Comparison of ENCODE assay signal across 13 cellular contexts in the genomic region with DNA sequence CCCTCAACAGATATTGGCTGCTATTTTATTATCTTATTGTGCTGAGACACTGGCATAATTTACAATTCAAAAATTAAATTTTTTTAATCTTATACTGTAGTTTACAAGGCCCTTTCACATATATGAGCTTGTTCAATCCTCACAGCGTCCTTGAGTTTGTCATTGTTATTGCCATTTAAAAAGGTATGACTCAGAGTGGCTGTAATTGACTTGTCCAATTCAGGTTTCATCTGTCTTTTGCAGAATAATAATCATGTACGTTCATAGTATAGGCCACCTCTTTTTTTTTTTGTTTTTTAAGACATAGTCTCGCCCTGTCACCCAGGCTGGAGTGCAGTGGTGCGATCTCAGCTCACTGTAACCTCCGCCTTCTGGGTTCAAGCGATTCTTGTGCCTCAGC. TPM values are rescaled to one million over a fixed set of nuclear protein-coding genes. Genes with fewer than 3 reads are reported as not detected.
A peak's percentile ranks its signal among the peaks of the same experiment; 100 is the strongest.
DNase-seq lines count a peak whose midpoint lies in the region; ATAC-seq, FAIRE-seq and TF ChIP-seq lines count a peak whose summit lies in the region.
"Had no signal": no experiment of that assay in that cellular context is flagged by ENCODE, and none has a peak within 500 bp of the region (broad histone marks: within the 10 kb centered on the region; RNA-seq: fewer than 3 reads in every experiment).

No MANE protein-coding gene starts in this region.

- H3K4me1 ChIP-seq in OCI-LY1 (ENCODE audit: insufficient read depth, low read length, severe bottlenecking) = peaks cover 93% of the 10 kb centered on the region
- H3K4me1 ChIP-seq in pancreas = peaks cover 5 to 27% (median 20%) of the 10 kb centered on the region in 3 donors
- peaks cover 12% of the 10 kb centered on the region for H3K4me1 ChIP-seq in neural progenitor cell
- peaks cover 0 to 3% of the 10 kb centered on the region in 2 donors for H3K4me1 ChIP-seq in aorta (ENCODE audit: control insufficient read depth in 1 of 2, insufficient read depth in 2 of 2, low read length in 2 of 2)

- H3K4me3 ChIP-seq in OCI-LY1 (ENCODE audit: low read depth, low read length, poor library complexity, severe bottlenecking) = no peak overlapping the region
- H3K4me3 ChIP-seq in pancreas = no peak overlapping the region
- H3K4me3 ChIP-seq in neural progenitor cell = no peak overlapping the region
- H3K4me3 ChIP-seq in aorta (ENCODE audit: low read length in 2 of 2) = no peak overlapping the region
- H3K4me3 ChIP-seq: ovary, tibial nerve had no signal

- H3K27ac Mint-ChIP-seq in effector memory CD8-positive, alpha-beta T cell = peak overlapping the region; percentile 73 to 79
- H3K27ac Mint-ChIP-seq in chondrocyte (ENCODE audit: unreplicated experiment) (no peak overlapping the region), neural progenitor cell (no peak overlapping the region)

- no peaks in the 10 kb centered on the region for H3K27me3 Mint-ChIP-seq in effector memory CD8-positive, alpha-beta T cell
- H3K27me3 Mint-ChIP-seq in chondrocyte (ENCODE audit: low read depth) (no peaks in the 10 kb centered on the region), neural progenitor cell (ENCODE audit: insufficient read depth, low read depth) (peaks cover 4% of the 10 kb centered on the region)
- H3K27me3 Mint-ChIP-seq: activated naive CD4-positive, alpha-beta T cell treated with anti-CD3 and anti-CD28 coated beads, Interleukin-2, amount 10 ng/mL, durations not matched to agents 7 days and 5 days; T-cell had no signal

- H3K4me1 Mint-ChIP-seq in effector memory CD8-positive, alpha-beta T cell (ENCODE audit: low read depth in 2 of 2) = peaks cover 39% of the 10 kb centered on the region in 2 donors
- H3K4me1 Mint-ChIP-seq in chondrocyte (ENCODE audit: low read depth) (peaks cover 15% of the 10 kb centered on the region), neural progenitor cell (peaks cover 31% of the 10 kb centered on the region)

- H3K36me3 Mint-ChIP-seq in effector memory CD8-positive, alpha-beta T cell (ENCODE audit: insufficient read depth) = no peaks in the 10 kb centered on the region
- H3K36me3 Mint-ChIP-seq in chondrocyte (ENCODE audit: low read depth) (no peaks in the 10 kb centered on the region), neural progenitor cell (no peaks in the 10 kb centered on the region)

- no peaks in the 10 kb centered on the region for H3K9me3 Mint-ChIP-seq in effector memory CD8-positive, alpha-beta T cell
- H3K9me3 Mint-ChIP-seq in chondrocyte (ENCODE audit: low read depth) = no peaks in the 10 kb centered on the region
- H3K9me3 Mint-ChIP-seq in neural progenitor cell = no peaks in the 10 kb centered on the region
- H3K9me3 Mint-ChIP-seq: activated naive CD4-positive, alpha-beta T cell treated with anti-CD3 and anti-CD28 coated beads, Interleukin-2, amount 10 ng/mL, durations not matched to agents 7 days and 5 days; T-cell had no signal

- H3K79me2 ChIP-seq in OCI-LY1 (ENCODE audit: insufficient read depth, low read length) = peaks cover 95% of the 10 kb centered on the region
- peaks cover 51% of the 10 kb centered on the region for H3K79me2 ChIP-seq in neural progenitor cell (ENCODE audit: low read depth)

- H4K20me1 ChIP-seq in OCI-LY1 (ENCODE audit: insufficient read depth, low read length) = no peaks in the 10 kb centered on the region
- H4K20me1 ChIP-seq in neural progenitor cell (ENCODE audit: low read depth) = peaks cover 30% of the 10 kb centered on the region

- H3K4me2 ChIP-seq in OCI-LY1 (ENCODE audit: low read length) (peak overlapping the region; percentile 56), neural progenitor cell (no peak overlapping the region)

- H2AFZ ChIP-seq in OCI-LY1 (ENCODE audit: low read length) = no peak overlapping the region
- H2AFZ ChIP-seq in neural progenitor cell (replicated peaks) = no peak overlapping the region

- H3K9me3 ChIP-seq in OCI-LY1 (ENCODE audit: low read length) (no peaks in the 10 kb centered on the region), pancreas (no peaks in the 10 kb centered on the region), neural progenitor cell (ENCODE audit: low read depth) (no peaks in the 10 kb centered on the region), aorta (ENCODE audit: control insufficient read depth, low read length) (no peaks in the 10 kb centered on the region)
- H3K9me3 ChIP-seq: ovary, tibial nerve had no signal

- no peaks in the 10 kb centered on the region for H3F3A ChIP-seq in OCI-LY1 (ENCODE audit: insufficient read depth, low read length)
- no peaks in the 10 kb centered on the region for H3F3A ChIP-seq in neural progenitor cell (ENCODE audit: low read depth)

- H3K9ac ChIP-seq in OCI-LY1 (ENCODE audit: low read length) (peak overlapping the region; percentile 40; the same call in 1 of the 2 replicates), neural progenitor cell (no peak overlapping the region)

- 64 to 74% methylated on average over 6 of the region's 6 CpGs for WGBS in pancreas, 2 donors
- WGBS in aorta, 2 donors = 80 to 84% methylated on average over 6 of the region's 6 CpGs

- FAIRE-seq in pancreas (lab: Jason Lieb, UNC) = no peak

- H3K27ac ChIP-seq in OCI-LY1 (ENCODE audit: low read depth, low read length, poor library complexity, severe bottlenecking) = peak overlapping the region; percentile 88
- H3K27ac ChIP-seq in pancreas = peak overlapping the region; percentile 67 to 91 (median 85)
- H3K27ac ChIP-seq in neural progenitor cell = no peak overlapping the region
- H3K27ac ChIP-seq in aorta (ENCODE audit: low read depth in 1 of 2, low read length in 2 of 2) = no peak overlapping the region
- H3K27ac ChIP-seq: ovary had no signal

- ATAC-seq in activated CD4-positive, CD25-positive, alpha-beta regulatory T cell treated with anti-CD3 and anti-CD28 coated beads, Interleukin-2, amount 50 U/mL, for 24 hours = peak; percentile 50 to 53
- no peak for ATAC-seq in effector memory CD8-positive, alpha-beta T cell (replicated peaks)
- ATAC-seq in pancreas = no peak
- no peak for ATAC-seq in aorta (ENCODE audit: low FRiP score)

- H3K4me3 Mint-ChIP-seq in effector memory CD8-positive, alpha-beta T cell = peak overlapping the region in 1 of 2 donors; percentile 71
- H3K4me3 Mint-ChIP-seq in chondrocyte (ENCODE audit: unreplicated experiment) (no peak overlapping the region), neural progenitor cell (no peak overlapping the region)
- H3K4me3 Mint-ChIP-seq: activated naive CD4-positive, alpha-beta T cell treated with anti-CD3 and anti-CD28 coated beads, Interleukin-2, amount 10 ng/mL, durations not matched to agents 7 days and 5 days had no signal

- TF ChIP-seq CTCF in OCI-LY1 (IDR thresholded peaks at IDR 0.05; ENCODE audit: low read length) (no peak), pancreas (IDR thresholded peaks at IDR 0.05) (no peak), chondrocyte (IDR thresholded peaks at IDR 0.05) (no peak), neural progenitor cell (IDR thresholded peaks at IDR 0.05) (no peak)

- intact Hi-C loops in pancreas (cut with DNase I) = no loop called here
- intact Hi-C loops in aorta (cut with DNase I) = no loop called here

- DNase-seq in activated CD4-positive, CD25-positive, alpha-beta regulatory T cell treated with anti-CD3 and anti-CD28 coated beads, Interleukin-2, amount 50 U/mL, for 72 hours = no peak
- DNase-seq in effector memory CD8-positive, alpha-beta T cell = no peak
- DNase-seq in pancreas (no peak), chondrocyte (ENCODE audit: low spot score) (no peak), neural progenitor cell (ENCODE audit: low spot score) (no peak), aorta (no peak)
- DNase-seq: activated CD4-positive, alpha-beta T cell treated with anti-CD3 and anti-CD28 coated beads, Interleukin-2, amount 50 U/mL, for 4 hours; ovary had no signal

- H3K9me2 ChIP-seq in OCI-LY1 (ENCODE audit: low read depth, low read length) = no peaks in the 10 kb centered on the region

- H3K27me3 ChIP-seq in OCI-LY1 (ENCODE audit: insufficient read depth, low read length) (no peaks in the 10 kb centered on the region), pancreas (no peaks in the 10 kb centered on the region), neural progenitor cell (no peaks in the 10 kb centered on the region), aorta (ENCODE audit: control insufficient read depth in 1 of 2, insufficient read depth in 2 of 2, low read length in 1 of 2) (no peaks in the 10 kb centered on the region)
- H3K27me3 ChIP-seq: ovary, tibial nerve had no signal

- H3K36me3 ChIP-seq in OCI-LY1 (ENCODE audit: insufficient read depth, low read length) (peaks cover 23% of the 10 kb centered on the region), pancreas (no peaks in the 10 kb centered on the region), neural progenitor cell (no peaks in the 10 kb centered on the region), aorta (ENCODE audit: control insufficient read depth in 1 of 2, insufficient read depth in 2 of 2, low read length in 1 of 2) (no peaks in the 10 kb centered on the region)
- H3K36me3 ChIP-seq: ovary, tibial nerve had no signal

RNA-seq across cellular contexts. Expression of a gene that starts 11.5 kb away (rescaled TPM):
- total RNA-seq in pancreas = 10 to 100 TPM in 5 of 6 donors, 1 to 10 TPM in 1; 9.3 to 32.8 (median 13.9) TPM
- polyA plus RNA-seq in pancreas = 1 to 10 TPM; 3.6 to 8.9 TPM
- total RNA-seq in chondrocyte = 5.9 to 18.1 TPM (median 16.4 TPM) in 3 replicates
- total RNA-seq in neural progenitor cell (ENCODE audit: low replicate concordance) = 17.3 and 28.0 TPM in 2 replicates
- total RNA-seq in aorta = 10 to 100 TPM; 14.3 to 20.1 TPM
- polyA plus RNA-seq in aorta = 1 to 10 TPM; 2.0 to 2.8 TPM

Comparison
In these comparisons a context has a peak if more than half of its experiments do, and no peak if none do; other contexts are left out.
1. ATAC-seq: peak in activated CD4-positive, CD25-positive, alpha-beta regulatory T cell treated with anti-CD3 and anti-CD28 coated beads, Interleukin-2, amount 50 U/mL, for 24 hours (2 of 2); none in effector memory CD8-positive, alpha-beta T cell (single experiment), pancreas (0 of 4) and aorta (single experiment).
2. H3K27ac ChIP-seq: peak in OCI-LY1 (single experiment) and pancreas (4 of 4); none in neural progenitor cell (single experiment) and aorta (0 of 2).
3. H3K27ac Mint-ChIP-seq: peak in effector memory CD8-positive, alpha-beta T cell (2 of 2); none in chondrocyte (single experiment) and neural progenitor cell (single experiment).